Comparison of ENCODE assay signal across 8 cellular contexts in genomic region chr12:121209629-121210572, GRCh38. TPM values are rescaled to one million over a fixed set of nuclear protein-coding genes. Genes with fewer than 3 reads are reported as not detected.
DNase-seq lines count a peak whose midpoint lies in the region; ATAC-seq and TF ChIP-seq lines count a peak whose summit lies in the region.

TSS of gene P2RX4 (plus strand) at chr12:121210129. CDS start at chr12:121210165, 36 bp downstream.

- intact Hi-C loops in adrenal gland (cut with DNase I): no loop called here
- intact Hi-C loops in left ventricle myocardium inferior (cut with micrococcal nuclease): no loop called here
- intact Hi-C loops in uterus (cut with DNase I; ENCODE audit: low total_unique reads): no loop called here

- H3K36me3 ChIP-seq in adrenal gland (replicated peaks in 1 of 2): no peaks in the 10 kb centered on the region
- H3K36me3 ChIP-seq in left ventricle myocardium inferior: no peaks in the 10 kb centered on the region
- H3K36me3 ChIP-seq in uterus: no peaks in the 10 kb centered on the region

- WGBS in adrenal gland, 4 donors: 6 to 38% (median 9%) methylated on average over 14 to 96 of the region's 96 CpGs

- H3K4me3 ChIP-seq in adrenal gland (peak within 1 kb of the TSS; percentile 21 to 97 (median 54)), left ventricle myocardium inferior (peak within 1 kb of the TSS; percentile 83), uterus (peak within 1 kb of the TSS; percentile 44 to 74)

- H3K27ac ChIP-seq in adrenal gland (peak within 1 kb of the TSS; percentile 14 to 96 (median 78)), left ventricle myocardium inferior (replicated peaks) (peak within 1 kb of the TSS; percentile 90), uterus (peak within 1 kb of the TSS; percentile 81 to 94)

- DNase-seq in NCI-H1105 (lab: John Stamatoyannopoulos, UW): peak; percentile 65
- DNase-seq in T-helper 1 cell: peak; percentile 71 to 91 (median 79)
- DNase-seq in adrenal gland: peak; percentile 80 to 91 (median 85)
- peak; percentile 85 for DNase-seq in left ventricle myocardium inferior
- DNase-seq in pulmonary artery endothelial cell (ENCODE audit: low read depth, low spot score): no peak
- peak; percentile 87 to 88 for DNase-seq in uterus

- TF ChIP-seq CTCF in GM12874 (IDR thresholded peaks at IDR 0.05; ENCODE audit: insufficient read depth, low read depth, low read length) (peak; percentile 49), adrenal gland (IDR thresholded peaks at IDR 0.05) (peak in 2 of 6 experiments; percentile 6 to 20), left ventricle myocardium inferior (IDR thresholded peaks at IDR 0.05; ENCODE audit: borderline replicate concordance) (peak; percentile 6), uterus (IDR thresholded peaks at IDR 0.05) (peak in 3 of 4 experiments; percentile 21 to 33 (median 27))

- H3K9me3 ChIP-seq in adrenal gland (replicated peaks in 1 of 3) (no peaks in the 10 kb centered on the region), left ventricle myocardium inferior (replicated peaks) (no peaks in the 10 kb centered on the region), uterus (no peaks in the 10 kb centered on the region)

- H3K27me3 ChIP-seq in adrenal gland: no peaks in the 10 kb centered on the region
- H3K27me3 ChIP-seq in left ventricle myocardium inferior (ENCODE audit: low read depth): no peaks in the 10 kb centered on the region
- no peaks in the 10 kb centered on the region for H3K27me3 ChIP-seq in uterus

- peak; percentile 89 to 91 for TF ChIP-seq POLR2A in adrenal gland (IDR thresholded peaks at IDR 0.05)
- TF ChIP-seq POLR2A in uterus (IDR thresholded peaks at IDR 0.05): peak; percentile 61 to 96

- H3K4me1 ChIP-seq in adrenal gland (replicated peaks in 1 of 2) (peaks cover 12 to 26% of the 10 kb centered on the region in 2 donors), left ventricle myocardium inferior (peaks cover 30% of the 10 kb centered on the region), uterus (peaks cover 0 to 6% of the 10 kb centered on the region in 2 donors)

- ATAC-seq in HG02623 (IDR thresholded peaks at IDR 0.05; ENCODE audit: unreplicated experiment): peak; percentile 85

RNA-seq across cellular contexts. Expression of gene P2RX4, which starts in this region (rescaled TPM):
- 100 to 1,000 TPM in 2 of 8 donors, 10 to 100 TPM in 6; 15.2 to 114 (median 53.7) TPM for total RNA-seq in adrenal gland
- polyA plus RNA-seq in adrenal gland: 10 to 100 TPM; 13.3 to 50.0 (median 29.2) TPM
- 4.7 TPM for total RNA-seq in left ventricle myocardium inferior
- total RNA-seq in pulmonary artery endothelial cell: 70.5 and 80.9 TPM in 2 replicates
- total RNA-seq in uterus: 100 to 1,000 TPM in 1 of 4 donors, 10 to 100 TPM in 3; 10.9 to 217 (median 36.1) TPM
